ENCODE assay signal across 18 cellular contexts in genomic region chr3:149688122-149688757, GRCh38. TPM values are rescaled to one million over a fixed set of nuclear protein-coding genes. Genes with fewer than 3 reads are reported as not detected.
DNase-seq lines count a peak whose midpoint lies in the region; ATAC-seq, FAIRE-seq and TF ChIP-seq lines count a peak whose summit lies in the region.
"Had no signal": no experiment of that assay in that cellular context is flagged by ENCODE, and none has a peak within 500 bp of the region (broad histone marks: within the 10 kb centered on the region; RNA-seq: fewer than 3 reads in every experiment).

No MANE protein-coding gene starts in this region.

- peak; percentile 9 to 13 for DNase-seq in SHP77 (lab: John Stamatoyannopoulos, UW)
- no peak for DNase-seq in SHP77 treated with DMSO at 0.1 percent for 48 hours (lab: John Stamatoyannopoulos, UW)
- peak; percentile 42 for DNase-seq in bronchial epithelial cell (ENCODE audit: low read depth)
- no peak for DNase-seq in left lobe of liver (ENCODE audit: low spot score)
- peak; percentile 28 for DNase-seq in stomach
- no peak for DNase-seq in activated T-cell treated with anti-CD3 and anti-CD28 coated beads, Interleukin-2, amount 50 U/mL, for 24 hours
- DNase-seq: 8988T, C1 segment of cervical spinal cord, MG63, NCI-H1105 treated with DMSO at 0.1 percent for 48 hours, NCI-H1930, NCI-H524 treated with DMSO at 0.1 percent for 48 hours, PC-3, SK-N-SH had no signal

- H3K9me3 Mint-ChIP-seq in activated T-cell treated with anti-CD3 and anti-CD28 coated beads, Interleukin-2, amount 50 U/mL, for 24 hours: peaks cover 11% of the 10 kb centered on the region

- H3K36me3 Mint-ChIP-seq in activated T-cell treated with anti-CD3 and anti-CD28 coated beads, Interleukin-2, amount 50 U/mL, for 24 hours (ENCODE audit: low read depth): no peaks in the 10 kb centered on the region

- peaks cover 8% of the 10 kb centered on the region for H3K27me3 Mint-ChIP-seq in activated T-cell treated with anti-CD3 and anti-CD28 coated beads, Interleukin-2, amount 50 U/mL, for 24 hours

- ATAC-seq in left lobe of liver: peak; percentile 41
- no peak for ATAC-seq in HG03280 (IDR thresholded peaks at IDR 0.05; ENCODE audit: unreplicated experiment)
- ATAC-seq in HG03442 (IDR thresholded peaks at IDR 0.05; ENCODE audit: unreplicated experiment): no peak
- ATAC-seq: PC-3 had no signal

- H3K27me3 ChIP-seq in bronchial epithelial cell (ENCODE audit: control insufficient read depth, insufficient read depth, low read length): no peaks in the 10 kb centered on the region
- no peaks in the 10 kb centered on the region for H3K27me3 ChIP-seq in stomach
- H3K27me3 ChIP-seq: MG63 had no signal

- no peak for TF ChIP-seq CTCF in bronchial epithelial cell (IDR thresholded peaks at IDR 0.05; ENCODE audit: insufficient read depth, low read length, severe bottlenecking)
- no peak for TF ChIP-seq CTCF in stomach (IDR thresholded peaks at IDR 0.05)

- no peak overlapping the region for H3K27ac ChIP-seq in stomach
- H3K27ac ChIP-seq: KMS-11 had no signal

- no peaks in the 10 kb centered on the region for H3K9me3 ChIP-seq in stomach
- H3K9me3 ChIP-seq: SK-N-SH had no signal

- H3K4me3 ChIP-seq in bronchial epithelial cell (ENCODE audit: low read depth, low read length) (no peak overlapping the region), stomach (no peak overlapping the region)
- H3K4me3 ChIP-seq: MG63 had no signal

- no peak overlapping the region for H3K4me3 Mint-ChIP-seq in activated T-cell treated with anti-CD3 and anti-CD28 coated beads, Interleukin-2, amount 50 U/mL, for 24 hours

- 61 to 86% (median 70%) methylated on average over 3 of the region's 3 CpGs for WGBS in stomach, 5 donors

- H3K27ac Mint-ChIP-seq in activated T-cell treated with anti-CD3 and anti-CD28 coated beads, Interleukin-2, amount 50 U/mL, for 24 hours: no peak overlapping the region

- no peak for FAIRE-seq in bronchial epithelial cell (lab: Jason Lieb, UNC)
- FAIRE-seq: GM18507 had no signal

- TF ChIP-seq EP300 in stomach (IDR thresholded peaks at IDR 0.05): no peak

- TF ChIP-seq POLR2A in stomach (IDR thresholded peaks at IDR 0.05): no peak

- H3K36me3 ChIP-seq in bronchial epithelial cell (ENCODE audit: control insufficient read depth, insufficient read depth, low read length) (no peaks in the 10 kb centered on the region), stomach (no peaks in the 10 kb centered on the region)
- H3K36me3 ChIP-seq: MG63 had no signal

- intact Hi-C loops in stomach (cut with DNase I; ENCODE audit: low total_unique reads): no loop called here

- no peaks in the 10 kb centered on the region for H3K4me1 Mint-ChIP-seq in activated T-cell treated with anti-CD3 and anti-CD28 coated beads, Interleukin-2, amount 50 U/mL, for 24 hours (ENCODE audit: low read depth)

- no peaks in the 10 kb centered on the region for H3K4me1 ChIP-seq in stomach

RNA-seq across cellular contexts. Expression of gene WWTR1, which starts 30.4 kb away (rescaled TPM):
- total RNA-seq in bronchial epithelial cell: 3.4 and 7.3 TPM in 2 replicates
- 13.2 TPM for total RNA-seq in left lobe of liver
- total RNA-seq in stomach: 100 to 1,000 TPM in 2 of 5 donors, 10 to 100 TPM in 3; 15.4 to 116 (median 89.4) TPM
- 10 to 100 TPM; 19.8 to 61.6 (median 51.1) TPM for polyA plus RNA-seq in stomach

Comparison
In these comparisons a context has a peak if more than half of its experiments do, and no peak if none do; other contexts are left out.
1. DNase-seq: peak in SHP77 (2 of 2), bronchial epithelial cell (single experiment) and stomach (single experiment); none in SHP77 treated with DMSO at 0.1 percent for 48 hours (single experiment), left lobe of liver (single experiment) and activated T-cell treated with anti-CD3 and anti-CD28 coated beads, Interleukin-2, amount 50 U/mL, for 24 hours (single experiment).